Comparison of ENCODE assay signal across 1 cellular context in genomic region chr2:203894262-203894661, GRCh38.
TF ChIP-seq lines count a peak whose summit lies in the region.

No MANE protein-coding gene starts in this region.

TF ChIP-seq in GM23338, 12 proteins besides CTCF, POLR2A, EP300 and RAD21 (continued from another document):
- TF ChIP-seq ZNF462 (CRISPR knock-in tag; IDR thresholded peaks at IDR 0.05) (no peak), ZNF114 (CRISPR knock-in tag; IDR thresholded peaks at IDR 0.05) (no peak), CREB1 (CRISPR knock-in tag; IDR thresholded peaks at IDR 0.05; ENCODE audit: low read depth) (no peak), REST (IDR thresholded peaks at IDR 0.05; ENCODE audit: unreplicated experiment) (no peak), ETS1 (IDR thresholded peaks at IDR 0.05) (no peak), EZH2phosphoT487 (IDR thresholded peaks at IDR 0.05; ENCODE audit: unreplicated experiment) (no peak), JUNB (IDR thresholded peaks at IDR 0.05; ENCODE audit: unreplicated experiment) (no peak)
